In genomic region chr22:35334010-35334409, GRCh38 we compare ENCODE assay signal across 15 cellular contexts. TPM values are rescaled to one million over a fixed set of nuclear protein-coding genes. Genes with fewer than 3 reads are reported as not detected.
DNase-seq lines count a peak whose midpoint lies in the region; ATAC-seq, FAIRE-seq and TF ChIP-seq lines count a peak whose summit lies in the region.
"Had no signal": no experiment of that assay in that cellular context is flagged by ENCODE, and none has a peak within 500 bp of the region (broad histone marks: within the 10 kb centered on the region; RNA-seq: fewer than 3 reads in every experiment).

No MANE protein-coding gene starts in this region.

- peak overlapping the region in 1 of 2 donors; percentile 41 for H3K4me3 Mint-ChIP-seq in CD14-positive monocyte
- no peak overlapping the region for H3K4me3 Mint-ChIP-seq in naive thymus-derived CD8-positive, alpha-beta T cell
- H3K4me3 Mint-ChIP-seq: nephron had no signal

- H3K4me1 Mint-ChIP-seq in CD14-positive monocyte = peaks cover 39% of the 10 kb centered on the region
- peaks cover 8 to 38% (median 20%) of the 10 kb centered on the region in 4 donors for H3K4me1 Mint-ChIP-seq in naive thymus-derived CD8-positive, alpha-beta T cell
- H3K4me1 Mint-ChIP-seq: nephron had no signal

- H3K27ac ChIP-seq in OCI-LY3 (ENCODE audit: low read length) = peak overlapping the region; percentile 0; the same call in 1 of the 2 replicates
- H3K27ac ChIP-seq: colonic mucosa, stomach had no signal

- no peaks in the 10 kb centered on the region for H3K9me3 Mint-ChIP-seq in CD14-positive monocyte
- H3K9me3 Mint-ChIP-seq in naive thymus-derived CD8-positive, alpha-beta T cell = no peaks in the 10 kb centered on the region
- H3K9me3 Mint-ChIP-seq: nephron had no signal

- H3K4me2 ChIP-seq in OCI-LY3 (ENCODE audit: low read length) = no peak overlapping the region

- H3K27me3 Mint-ChIP-seq in CD14-positive monocyte (ENCODE audit: low read depth in 3 of 3) = peaks cover 0 to 3% (median 1%) of the 10 kb centered on the region in 3 donors
- no peaks in the 10 kb centered on the region for H3K27me3 Mint-ChIP-seq in naive thymus-derived CD8-positive, alpha-beta T cell

- DNase-seq in CD14-positive monocyte (ENCODE audit: low spot score) (no peak), COLO668 (lab: John Stamatoyannopoulos, UW; ENCODE audit: unreplicated experiment) (peak; percentile 51), germinal center (ENCODE audit: low spot score) (peak; percentile 46), GM19239 (ENCODE audit: insufficient read length, low spot score) (no peak)
- no peak for DNase-seq in naive thymus-derived CD8-positive, alpha-beta T cell
- DNase-seq: activated gamma-delta T cell treated with Interleukin-2 at 50 U/mL for 16 hours, colonic mucosa, kidney, NCI-H1436 treated with DMSO at 0.1 percent for 48 hours, OCI-M1, stomach had no signal

- H3K79me2 ChIP-seq in OCI-LY3 (ENCODE audit: low read length) = no peaks in the 10 kb centered on the region

- H3K4me1 ChIP-seq in OCI-LY3 (ENCODE audit: low read length) = peaks cover 30% of the 10 kb centered on the region
- H3K4me1 ChIP-seq: colonic mucosa had no signal

- peaks cover 84 to 99% of the 10 kb centered on the region in 2 donors for H3K36me3 Mint-ChIP-seq in CD14-positive monocyte
- H3K36me3 Mint-ChIP-seq in naive thymus-derived CD8-positive, alpha-beta T cell = peaks cover 0 to 47% (median 0%) of the 10 kb centered on the region in 3 donors

- no peak overlapping the region for H3K9ac ChIP-seq in OCI-LY3 (ENCODE audit: low read length)

- no peak for ATAC-seq in naive thymus-derived CD8-positive, alpha-beta T cell
- ATAC-seq in GM21737 (IDR thresholded peaks at IDR 0.05; ENCODE audit: unreplicated experiment) (no peak), GM21447 (IDR thresholded peaks at IDR 0.05; ENCODE audit: unreplicated experiment) (no peak)

- no peak for FAIRE-seq in GM19239 (lab: Jason Lieb, UNC)
- FAIRE-seq: kidney had no signal

- peaks cover 14% of the 10 kb centered on the region for H3K36me3 ChIP-seq in OCI-LY3 (replicated peaks; ENCODE audit: low read depth, low read length)

- no peak overlapping the region for H3K4me3 ChIP-seq in OCI-LY3 (ENCODE audit: low read length)
- H3K4me3 ChIP-seq: colonic mucosa, stomach had no signal

- H3K27ac Mint-ChIP-seq in CD14-positive monocyte = peak overlapping the region in 4 of 7 donors; percentile 63 to 87 (median 78)
- H3K27ac Mint-ChIP-seq in naive thymus-derived CD8-positive, alpha-beta T cell = peak overlapping the region in 5 of 10 donors; percentile 13 to 80 (median 38)
- H3K27ac Mint-ChIP-seq: nephron had no signal

- H3K9me3 ChIP-seq in OCI-LY3 (ENCODE audit: insufficient read depth, low read length) = no peaks in the 10 kb centered on the region
- H3K9me3 ChIP-seq: colonic mucosa, stomach had no signal

- H3K27me3 ChIP-seq in OCI-LY3 (ENCODE audit: low read depth, low read length) = no peaks in the 10 kb centered on the region
- H3K27me3 ChIP-seq: colonic mucosa, stomach had no signal

- H4K20me1 ChIP-seq in OCI-LY3 (ENCODE audit: insufficient read depth, low read length) = no peaks in the 10 kb centered on the region

- TF ChIP-seq CTCF in CD14-positive monocyte (IDR thresholded peaks at IDR 0.05) (no peak), OCI-LY3 (IDR thresholded peaks at IDR 0.05; ENCODE audit: low read depth, low read length) (no peak)

- POLR2A ChIA-PET in naive thymus-derived CD8-positive, alpha-beta T cell (lab: Charles Lee) = interaction anchor here (1.1 kb wide), 1 partner anchor 33 kb away, joined by 3 read pairs; no protein-coding TSS in a partner anchor

- no peak overlapping the region for H2AFZ ChIP-seq in OCI-LY3 (ENCODE audit: low read depth, low read length)

- intact Hi-C loops in CD14-positive monocyte (cut with micrococcal nuclease) = loop anchor here in 1 of 2 donors (5.0 kb wide), 1 partner anchor 37 kb away; the partner anchor contains the start of gene TOM1

RNA-seq across cellular contexts. Expression of gene TOM1, which starts 34.3 kb away (rescaled TPM):
- 100 to 1,000 TPM in 1 of 2 donors, 10 to 100 TPM in 1; 80.5 to 120 TPM for polyA plus RNA-seq in CD14-positive monocyte
- 10 to 100 TPM; 45.9 to 47.8 TPM for total RNA-seq in naive thymus-derived CD8-positive, alpha-beta T cell
- 10 to 100 TPM; 26.6 to 29.6 (median 29.2) TPM for polyA plus RNA-seq in naive thymus-derived CD8-positive, alpha-beta T cell

RNA-seq across cellular contexts. Expression of gene HMOX1, which starts 46.9 kb away (rescaled TPM):
- 100 to 1,000 TPM; 180 to 233 TPM for polyA plus RNA-seq in CD14-positive monocyte
- total RNA-seq in naive thymus-derived CD8-positive, alpha-beta T cell = 1 to 10 TPM; 2.6 to 3.1 TPM
- under 1 TPM in 1 of 3 donors, not detected in 2; 0.65 TPM for polyA plus RNA-seq in naive thymus-derived CD8-positive, alpha-beta T cell

Comparison
In these comparisons a context has a peak if more than half of its experiments do, and no peak if none do; other contexts are left out.
1. DNase-seq: peak in COLO668 (single experiment) and germinal center (single experiment); none in CD14-positive monocyte (single experiment), GM19239 (single experiment) and naive thymus-derived CD8-positive, alpha-beta T cell (0 of 10).
2. RNA of gene HMOX1, which starts 46.9 kb away (polyA plus RNA-seq): 180 to 233 TPM in CD14-positive monocyte; 0.65 TPM in naive thymus-derived CD8-positive, alpha-beta T cell; every median in the first group is over 100 times any median in the second.